In the genomic region with DNA sequence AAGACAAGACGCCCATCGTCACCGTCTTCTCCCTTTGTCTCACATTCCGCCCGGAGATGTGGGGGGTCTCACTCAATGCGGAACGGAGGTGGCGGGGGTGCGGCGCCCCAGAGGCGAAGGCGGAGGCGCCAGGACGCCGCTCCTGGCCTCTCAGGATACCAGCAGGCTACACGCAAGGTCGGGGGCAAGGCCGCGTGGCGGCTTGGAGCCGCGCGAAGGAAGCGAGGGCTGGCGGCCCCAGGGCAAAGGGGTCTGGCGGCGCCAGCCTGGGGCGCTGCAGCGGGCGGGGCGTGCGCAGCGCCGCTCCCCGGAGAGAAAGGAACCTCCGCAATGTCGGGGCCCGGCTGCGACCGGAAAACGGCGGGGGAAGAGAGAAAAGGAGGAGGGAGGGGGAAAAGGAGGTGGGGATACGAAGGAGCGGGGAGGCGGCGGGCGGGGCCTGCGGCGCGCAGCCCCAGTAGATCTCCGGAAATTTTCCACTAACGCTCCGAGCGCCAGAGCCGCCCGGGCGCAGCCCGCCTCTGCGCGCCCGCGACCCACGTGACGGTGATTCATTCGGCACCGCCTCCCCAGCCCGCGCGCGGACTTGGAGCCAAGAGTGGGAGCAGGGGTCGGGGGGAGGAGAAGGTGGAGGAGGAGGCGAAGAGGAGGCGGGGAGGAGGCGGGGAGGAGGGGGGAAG, we compare ENCODE assay signal across 8 cellular contexts. TPM values are rescaled to one million over a fixed set of nuclear protein-coding genes. Genes with fewer than 3 reads are reported as not detected.
DNase-seq lines count a peak whose midpoint lies in the region; ATAC-seq and TF ChIP-seq lines count a peak whose summit lies in the region.

No MANE protein-coding gene starts in this region.

- H3K27ac ChIP-seq in adipose tissue (ENCODE audit: low read depth, low read length) (peak overlapping the region; percentile 96), heart right ventricle (peak overlapping the region; percentile 94 to 100 (median 99)), upper lobe of right lung (peak overlapping the region; percentile 99)

- ATAC-seq in HG02798 (IDR thresholded peaks at IDR 0.05; ENCODE audit: poor library complexity, unreplicated experiment) (peak; percentile 83), heart right ventricle (peak; percentile 92 to 97 (median 94)), upper lobe of right lung (peak; percentile 95)

- H3K4me3 ChIP-seq in GM12875 (ENCODE audit: low read depth, low read length) (peak overlapping the region; percentile 91), heart right ventricle (peak overlapping the region; percentile 32 to 89 (median 70)), upper lobe of right lung (peak overlapping the region; percentile 74)

- H3K9me3 ChIP-seq in heart right ventricle, result peaks cover 0 to 6% (median 0%) of the 10 kb centered on the region in 11 donors
- no peaks in the 10 kb centered on the region for H3K9me3 ChIP-seq in upper lobe of right lung

- intact Hi-C loops in heart right ventricle (cut with DNase I) (loop anchor here in 7 of 10 donors (1.0 to 10.0 kb wide), 8 partner anchors 11 to 388 kb away; a partner anchor contains a TSS), posterior vena cava (cut with DNase I) (loop anchor here in 1 of 2 donors (10.0 kb wide), 1 partner anchor 192 kb away; no protein-coding TSS in a partner anchor), upper lobe of right lung (cut with DNase I) (no loop called here)

- H3K4me1 ChIP-seq in heart right ventricle, result peaks cover 0 to 55% (median 46%) of the 10 kb centered on the region in 9 donors
- H3K4me1 ChIP-seq in upper lobe of right lung, result peaks cover 44% of the 10 kb centered on the region

- WGBS in adipose tissue, 3 donors, result 0 to 1% (median 1%) methylated on average over 44 to 73 of the region's 74 CpGs
- WGBS in heart right ventricle, 2 donors, result 0 to 1% methylated on average over 65 to 71 of the region's 74 CpGs

- TF ChIP-seq CTCF in GM12875 (IDR thresholded peaks at IDR 0.05; ENCODE audit: borderline replicate concordance, insufficient read depth, low read depth, low read length) (peak; percentile 27; the same call in 1 of the 2 replicates), heart right ventricle (IDR thresholded peaks at IDR 0.05) (peak in 2 of 9 donors; percentile 39 to 53), upper lobe of right lung (IDR thresholded peaks at IDR 0.05) (peak; percentile 22)

- no peaks in the 10 kb centered on the region for H3K27me3 ChIP-seq in heart right ventricle
- H3K27me3 ChIP-seq in upper lobe of right lung, result no peaks in the 10 kb centered on the region

- peak; percentile 96 to 98 (median 97) for DNase-seq in NCI-H1417 (lab: John Stamatoyannopoulos, UW)
- DNase-seq in SW 1271 (lab: John Stamatoyannopoulos, UW), result peak; percentile 93 to 95
- DNase-seq in heart right ventricle, result peak; percentile 97 to 98
- DNase-seq in posterior vena cava (ENCODE audit: low spot score), result peak; percentile 99
- peak; percentile 99 for DNase-seq in upper lobe of right lung

- H3K36me3 ChIP-seq in heart right ventricle (no peaks in the 10 kb centered on the region), upper lobe of right lung (no peaks in the 10 kb centered on the region)

RNA-seq across cellular contexts. Expression of a gene that starts 10.5 kb away (rescaled TPM):
- polyA plus RNA-seq in adipose tissue, result 100 to 1,000 TPM in 1 of 3 donors, 10 to 100 TPM in 2; 39.5 to 114 (median 51.5) TPM
- total RNA-seq in heart right ventricle, result 100 to 1,000 TPM in 8 of 10 donors, 10 to 100 TPM in 2; 82.1 to 203 (median 110) TPM
- 10 to 100 TPM; 65.3 to 90.0 TPM for polyA plus RNA-seq in heart right ventricle
- 100 to 1,000 TPM; 255 to 324 TPM for total RNA-seq in posterior vena cava
- 343 TPM for total RNA-seq in upper lobe of right lung

Comparison
In these comparisons a context has a peak if more than half of its experiments do, and no peak if none do; other contexts are left out.
1. Peak in every context shown above with its lines: DNase-seq, ATAC-seq, H3K4me3 ChIP-seq and H3K27ac ChIP-seq.